In genomic region chr3:188211476-188211875, GRCh38 we compare ENCODE assay signal across 13 cellular contexts. TPM values are rescaled to one million over a fixed set of nuclear protein-coding genes. Genes with fewer than 3 reads are reported as not detected.
DNase-seq lines count a peak whose midpoint lies in the region; FAIRE-seq and TF ChIP-seq lines count a peak whose summit lies in the region.
"Had no signal": no experiment of that assay in that cellular context is flagged by ENCODE, and none has a peak within 500 bp of the region (broad histone marks: within the 10 kb centered on the region; RNA-seq: fewer than 3 reads in every experiment).

No MANE protein-coding gene starts in this region.

- H2BK12ac ChIP-seq in trophoblast cell (ENCODE audit: low read length) = peak overlapping the region; percentile 24

- peak; percentile 40 for FAIRE-seq in RCC 7860 (lab: Jason Lieb, UNC)
- FAIRE-seq: GM12891 had no signal

- no peak overlapping the region for H3K23ac ChIP-seq in trophoblast cell (ENCODE audit: low read length)

- H3K36me3 ChIP-seq in trophoblast cell (ENCODE audit: control insufficient read depth in 1 of 2, insufficient read depth in 2 of 2, low read length in 2 of 2) = no peaks in the 10 kb centered on the region
- no peaks in the 10 kb centered on the region for H3K36me3 ChIP-seq in HAP-1 (replicated peaks)

- no peaks in the 10 kb centered on the region for H3K27me3 ChIP-seq in trophoblast cell (ENCODE audit: insufficient read depth, low read length)
- H3K27me3 ChIP-seq in HAP-1 (ENCODE audit: low read depth) = no peaks in the 10 kb centered on the region
- H3K27me3 ChIP-seq: testis had no signal

- no peak overlapping the region for H4K12ac ChIP-seq in trophoblast cell (ENCODE audit: low read depth, low read length)

- H3K9ac ChIP-seq in trophoblast cell (ENCODE audit: low read length) = no peak overlapping the region

- H2AFZ ChIP-seq in trophoblast cell (ENCODE audit: insufficient read depth, low read length, poor library complexity) = no peak overlapping the region

- H3K9me3 ChIP-seq in trophoblast cell (ENCODE audit: insufficient read depth, low read depth, low read length) (no peaks in the 10 kb centered on the region), HAP-1 (no peaks in the 10 kb centered on the region)
- H3K9me3 ChIP-seq: testis had no signal

- no peak overlapping the region for H2AK5ac ChIP-seq in trophoblast cell (ENCODE audit: low read length)

- no CpG with 5 or more reads among the region's 4 CpGs for WGBS in trophoblast cell (ENCODE audit: extremely low coverage, insufficient coverage, insufficient read length)

- no peak overlapping the region for H3K18ac ChIP-seq in trophoblast cell (ENCODE audit: low read length)

- peak overlapping the region; percentile 98 for H3K27ac ChIP-seq in 22Rv1
- no peak overlapping the region for H3K27ac ChIP-seq in trophoblast cell (ENCODE audit: low read depth, low read length)
- H3K27ac ChIP-seq: HL-60 had no signal

- no peak overlapping the region for H3K14ac ChIP-seq in trophoblast cell (ENCODE audit: low read length)

- H3K79me1 ChIP-seq in trophoblast cell (ENCODE audit: low read length) = peaks cover 20% of the 10 kb centered on the region

- in situ Hi-C loops in GM13977 (cut with MboI; ENCODE audit: low pct_unique_long_range_greater_than_20kb, low sequenced_read_pairs, unreplicated experiment) = no loop called here
- in situ Hi-C loops in HAP-1 (cut with MboI; ENCODE audit: low sequenced_read_pairs) = no loop called here

- H3K4ac ChIP-seq in trophoblast cell (ENCODE audit: low read depth, low read length) = peak overlapping the region; percentile 47

- H4K91ac ChIP-seq in trophoblast cell (ENCODE audit: low read depth, low read length) = peak overlapping the region; percentile 28

- no peak for TF ChIP-seq CTCF in 22Rv1 (IDR thresholded peaks at IDR 0.05)
- no peak for TF ChIP-seq CTCF in GM13977 (IDR thresholded peaks at IDR 0.05; ENCODE audit: extremely low read depth, insufficient read depth, missing control alignments)

- H3K79me2 ChIP-seq in trophoblast cell (ENCODE audit: control insufficient read depth, insufficient read depth, low read length, poor library complexity) = peaks cover 2% of the 10 kb centered on the region

- peak overlapping the region; percentile 24 for H2BK120ac ChIP-seq in trophoblast cell (ENCODE audit: insufficient read depth, low read length, poor library complexity)

- peak; percentile 46 for DNase-seq in RCC 7860 (ENCODE audit: low spot score)
- DNase-seq in globus pallidus (ENCODE audit: low spot score) = peak; percentile 16
- DNase-seq in trophoblast cell = no peak
- DNase-seq in activated CD8-positive, alpha-beta memory T cell treated with anti-CD3 and anti-CD28 coated beads, Interleukin-2, amount 50 U/mL, for 48 hours = no peak
- DNase-seq in GM13977 (ENCODE audit: low spot score) = no peak
- DNase-seq in activated effector memory CD4-positive, alpha-beta T cell treated with anti-CD3 and anti-CD28 coated beads, Interleukin-2, amount 50 U/mL, for 16 hours = no peak
- no peak for DNase-seq in HAP-1 (ENCODE audit: low spot score in 2 of 2)
- DNase-seq: DMS79 treated with DMSO at 0.1 percent for 48 hours, endodermal cell, testis had no signal

- H3K4me2 ChIP-seq in trophoblast cell (ENCODE audit: low read length) = no peak overlapping the region

- no peak overlapping the region for H4K8ac ChIP-seq in trophoblast cell (ENCODE audit: low read depth, low read length)

- H3K4me3 ChIP-seq in trophoblast cell (ENCODE audit: low read depth, low read length) (no peak overlapping the region), HAP-1 (no peak overlapping the region)
- H3K4me3 ChIP-seq: testis had no signal

- no peak overlapping the region for H2BK5ac ChIP-seq in trophoblast cell (ENCODE audit: low read depth, low read length, poor library complexity)

- H3K4me1 ChIP-seq in trophoblast cell (ENCODE audit: control insufficient read depth in 1 of 2, insufficient read depth in 2 of 2, low read length in 2 of 2) = peaks cover 17 to 33% of the 10 kb centered on the region in 2 experiments
- peaks cover 13% of the 10 kb centered on the region for H3K4me1 ChIP-seq in HAP-1
- H3K4me1 ChIP-seq: testis had no signal

RNA-seq across cellular contexts. Expression of gene LPP, which starts 57.5 kb away (rescaled TPM):
- polyA plus RNA-seq in trophoblast cell (2013) = 29.2 and 30.6 TPM in 2 replicates

Comparison
In these comparisons a context has a peak if more than half of its experiments do, and no peak if none do; other contexts are left out.
1. DNase-seq: peak in RCC 7860 (single experiment) and globus pallidus (single experiment); none in trophoblast cell (0 of 2), activated CD8-positive, alpha-beta memory T cell treated with anti-CD3 and anti-CD28 coated beads, Interleukin-2, amount 50 U/mL, for 48 hours (single experiment), GM13977 (single experiment), activated effector memory CD4-positive, alpha-beta T cell treated with anti-CD3 and anti-CD28 coated beads, Interleukin-2, amount 50 U/mL, for 16 hours (single experiment) and HAP-1 (0 of 2).